Comparison of ENCODE assay signal across 17 cellular contexts in genomic region chr12:115443351-115443938, GRCh38.
DNase-seq lines count a peak whose midpoint lies in the region; ATAC-seq, FAIRE-seq and TF ChIP-seq lines count a peak whose summit lies in the region.
"Had no signal": no experiment of that assay in that cellular context is flagged by ENCODE, and none has a peak within 500 bp of the region (broad histone marks: within the 10 kb centered on the region; RNA-seq: fewer than 3 reads in every experiment).

No MANE protein-coding gene starts in this region.

- no peak overlapping the region for H3K4me3 ChIP-seq in WERI-Rb-1 (ENCODE audit: low read depth, low read length)
- H3K4me3 ChIP-seq: BLaER1, GM23338 had no signal

- no peak for TF ChIP-seq CTCF in WERI-Rb-1 (IDR thresholded peaks at IDR 0.05; ENCODE audit: low read depth, low read length)

- H3K9me3 ChIP-seq in WERI-Rb-1 (ENCODE audit: severe bottlenecking) (no peaks in the 10 kb centered on the region), T-helper 17 cell (ENCODE audit: control insufficient read depth, low read length, poor library complexity, severe bottlenecking) (no peaks in the 10 kb centered on the region)
- H3K9me3 ChIP-seq: BLaER1 had no signal

- H3K36me3 ChIP-seq in WERI-Rb-1: no peaks in the 10 kb centered on the region
- H3K36me3 ChIP-seq: BLaER1 had no signal

- DNase-seq in DMS 273 (lab: John Stamatoyannopoulos, UW; ENCODE audit: unreplicated experiment) (peak; percentile 7), DMS 273 treated with DMSO at 0.1 percent for 48 hours (lab: John Stamatoyannopoulos, UW) (no peak), DMS79 treated with DMSO at 0.1 percent for 48 hours (lab: John Stamatoyannopoulos, UW) (peak; percentile 77), WERI-Rb-1 (peak; percentile 21), GM12891 (ENCODE audit: insufficient read length, low spot score) (no peak), T-helper 17 cell (no peak)
- DNase-seq: 8988T, AML-193, DMS53, H7, IMR-90, KBM-7 had no signal

- H3K27me3 Mint-ChIP-seq in T-helper 17 cell: no peaks in the 10 kb centered on the region

- H3K27ac ChIP-seq in WERI-Rb-1: no peak overlapping the region
- H3K27ac ChIP-seq: BLaER1 had no signal

- no peak overlapping the region for H3K4me3 Mint-ChIP-seq in T-helper 17 cell
- H3K4me3 Mint-ChIP-seq: GM23338 had no signal

- no peak for FAIRE-seq in GM12891 (lab: Jason Lieb, UNC)
- FAIRE-seq: G401.6, GM12892 had no signal

- H3K4me1 Mint-ChIP-seq in T-helper 17 cell: no peaks in the 10 kb centered on the region

- ATAC-seq in T-helper 17 cell: no peak
- ATAC-seq in HG02870 (IDR thresholded peaks at IDR 0.05; ENCODE audit: unreplicated experiment): no peak
- ATAC-seq: GM23338 had no signal

- TF ChIP-seq POLR2A in GM12891 (IDR thresholded peaks at IDR 0.05; ENCODE audit: low read depth, low read length): no peak

- no peak overlapping the region for H3K27ac Mint-ChIP-seq in T-helper 17 cell
- H3K27ac Mint-ChIP-seq: GM23338 had no signal

- H3K27me3 ChIP-seq in WERI-Rb-1 (ENCODE audit: insufficient read depth, low read depth, severe bottlenecking): peaks cover 5% of the 10 kb centered on the region
- H3K27me3 ChIP-seq: BLaER1 had no signal

- no peaks in the 10 kb centered on the region for H3K36me3 Mint-ChIP-seq in T-helper 17 cell (ENCODE audit: low read depth)

TF ChIP-seq in GM12891, 5 proteins besides CTCF, POLR2A, EP300 and RAD21:
- no peak for TF ChIP-seq TAF1 (IDR thresholded peaks at IDR 0.05; ENCODE audit: low read depth, low read length)
- TF ChIP-seq PAX5 (IDR thresholded peaks at IDR 0.05; ENCODE audit: insufficient read depth, low read length, severe bottlenecking): no peak

Comparison
In these comparisons a context has a peak if more than half of its experiments do, and no peak if none do; other contexts are left out.
1. DNase-seq: peak in DMS 273 (single experiment), DMS79 treated with DMSO at 0.1 percent for 48 hours (single experiment) and WERI-Rb-1 (single experiment); none in DMS 273 treated with DMSO at 0.1 percent for 48 hours (single experiment), GM12891 (single experiment) and T-helper 17 cell (0 of 3).